1 cellular context compared by ENCODE assay signal in the genomic region with DNA sequence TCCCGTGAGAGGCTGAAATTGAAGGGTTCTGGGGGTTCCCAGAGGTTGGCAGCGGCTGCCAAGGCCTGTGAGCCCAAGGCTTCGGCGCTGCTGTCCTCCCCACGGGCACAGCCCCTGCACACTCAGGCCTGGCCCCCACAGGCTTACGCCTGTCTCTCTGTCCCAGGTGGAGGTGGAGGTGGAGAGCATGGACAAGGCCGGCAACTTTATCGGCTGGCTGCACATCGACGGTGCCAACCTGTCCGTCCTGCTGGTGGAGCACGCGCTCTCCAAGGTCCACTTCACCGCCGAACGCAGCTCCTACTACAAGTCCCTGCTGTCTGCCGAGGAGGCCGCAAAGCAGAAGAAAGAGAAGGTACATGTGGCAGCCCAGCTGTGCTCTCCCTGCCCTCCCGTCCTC.
TF ChIP-seq lines count a peak whose summit lies in the region.

No MANE protein-coding gene starts in this region.

TF ChIP-seq in HepG2, 621 proteins besides CTCF, POLR2A, EP300 and RAD21 (continued from another document):
- no peak for TF ChIP-seq BRCA1 (CRISPR knock-in tag; IDR thresholded peaks at IDR 0.05)
- TF ChIP-seq NR2F6 (IDR thresholded peaks at IDR 0.05): no peak
- TF ChIP-seq NR2F6 (CRISPR knock-in tag; IDR thresholded peaks at IDR 0.05): no peak
- TF ChIP-seq ZBTB38 (CRISPR knock-in tag; IDR thresholded peaks at IDR 0.05): 0 out of 2 replicates have a peak, but pooled peaks have one; percentile 21
TF ChIP-seq in HepG2: peak in this region for 1.
